ENCODE assay signal across 17 cellular contexts in genomic region chr20:57671662-57672061, GRCh38. TPM values are rescaled to one million over a fixed set of nuclear protein-coding genes. Genes with fewer than 3 reads are reported as not detected.
DNase-seq lines count a peak whose midpoint lies in the region; ATAC-seq and TF ChIP-seq lines count a peak whose summit lies in the region.
"Had no signal": no experiment of that assay in that cellular context is flagged by ENCODE, and none has a peak within 500 bp of the region (broad histone marks: within the 10 kb centered on the region; RNA-seq: fewer than 3 reads in every experiment).

No MANE protein-coding gene starts in this region.

- ATAC-seq in foreskin keratinocyte (no peak), GM19395 (IDR thresholded peaks at IDR 0.05; ENCODE audit: unreplicated experiment) (no peak), GM19035 (IDR thresholded peaks at IDR 0.05; ENCODE audit: unreplicated experiment) (no peak)
- ATAC-seq: body of pancreas had no signal

- in situ Hi-C loops in SK-MEL-5 (cut with HindIII; ENCODE audit: low pct_unique_long_range_greater_than_20kb, low sequenced_read_pairs): no loop called here

- peaks cover 14% of the 10 kb centered on the region for H3K4me1 ChIP-seq in foreskin keratinocyte

- peak; percentile 16 for DNase-seq in NCI-H1436 (lab: John Stamatoyannopoulos, UW)
- no peak for DNase-seq in NCI-H1436 treated with DMSO at 0.1 percent for 48 hours (lab: John Stamatoyannopoulos, UW)
- peak; percentile 32 for DNase-seq in GM03348 (ENCODE audit: low spot score)
- DNase-seq in SK-MEL-5 (ENCODE audit: low read depth, low spot score): peak; percentile 15
- no peak for DNase-seq in foreskin keratinocyte
- DNase-seq in NCI-H2029 (lab: John Stamatoyannopoulos, UW): no peak
- DNase-seq: activated CD8-positive, alpha-beta memory T cell treated with anti-CD3 and anti-CD28 coated beads for 24 hours; activated effector memory CD4-positive, alpha-beta T cell treated with anti-CD3 and anti-CD28 coated beads, Interleukin-2, amount 50 U/mL, for 16 hours; MM.1S; NCI-H446; stimulated activated CD4-positive, alpha-beta T cell treated with anti-CD3 and anti-CD28 coated beads, Interleukin-1b, Interleukin-23, amount 100 ng/mL, for 48 hours had no signal

- peak; percentile 12 for TF ChIP-seq CTCF in foreskin keratinocyte (conservative IDR thresholded peaks at IDR 0.05)

- H3K27me3 ChIP-seq in foreskin keratinocyte: no peaks in the 10 kb centered on the region
- H3K27me3 ChIP-seq: body of pancreas had no signal

- no peak overlapping the region for H3K27ac ChIP-seq in foreskin keratinocyte
- H3K27ac ChIP-seq: body of pancreas had no signal

RNA-seq across cellular contexts. Expression of gene PMEPA1, which starts 38.2 kb away (rescaled TPM):
- total RNA-seq in SK-MEL-5 (2014; rRNA removed; shearing (Covaris generic)): 2.4 and 5.7 TPM in 2 replicates
- 16.3 and 16.8 TPM in 2 replicates for polyA plus RNA-seq in SK-MEL-5 (2015; cell fraction: cytosol; rRNA removed)
- 2.8 and 5.7 TPM in 2 replicates for polyA plus RNA-seq in SK-MEL-5 (2015; cell fraction: nucleus; rRNA removed)
- 50.3 and 171 TPM in 2 replicates for total RNA-seq in foreskin keratinocyte
- polyA plus RNA-seq in foreskin keratinocyte: 38.6 and 108 TPM in 2 replicates

RNA-seq across cellular contexts. Expression of gene ZBP1, which starts 51.4 kb away (rescaled TPM):
- 0.16 TPM in 1 of 2 replicates, not detected in the other for total RNA-seq in SK-MEL-5 (2014; rRNA removed; shearing (Covaris generic))
- polyA plus RNA-seq in SK-MEL-5 (2015; cell fraction: cytosol; rRNA removed): not detected in 2 replicates
- polyA plus RNA-seq in SK-MEL-5 (2015; cell fraction: nucleus; rRNA removed): not detected in 2 replicates
- total RNA-seq in foreskin keratinocyte: not detected in 2 replicates
- polyA plus RNA-seq in foreskin keratinocyte: 0.08 TPM in 1 of 2 replicates, not detected in the other
- total RNA-seq: frontal cortex, pulmonary artery endothelial cell, temporal lobe had no signal

Comparison
In these comparisons a context has a peak if more than half of its experiments do, and no peak if none do; other contexts are left out.
1. DNase-seq: peak in NCI-H1436 (single experiment), GM03348 (single experiment) and SK-MEL-5 (single experiment); none in NCI-H1436 treated with DMSO at 0.1 percent for 48 hours (single experiment), foreskin keratinocyte (0 of 2) and NCI-H2029 (single experiment).